15 cellular contexts compared by ENCODE assay signal in genomic region chr20:47411161-47411560, GRCh38. TPM values are rescaled to one million over a fixed set of nuclear protein-coding genes. Genes with fewer than 3 reads are reported as not detected.
DNase-seq lines count a peak whose midpoint lies in the region; ATAC-seq and TF ChIP-seq lines count a peak whose summit lies in the region.
"Had no signal": no experiment of that assay in that cellular context is flagged by ENCODE, and none has a peak within 500 bp of the region (broad histone marks: within the 10 kb centered on the region; RNA-seq: fewer than 3 reads in every experiment).

No MANE protein-coding gene starts in this region.

- peak; percentile 21 for DNase-seq in GM12865 (ENCODE audit: low read depth)
- peak; percentile 17 for DNase-seq in adipocyte (ENCODE audit: low read depth)
- no peak for DNase-seq in hepatocyte (ENCODE audit: low spot score)
- DNase-seq in superior temporal gyrus (ENCODE audit: extremely low spot score), result peak; percentile 73
- no peak for DNase-seq in NCI-H82 treated with DMSO at 0.1 percent for 48 hours (lab: John Stamatoyannopoulos, UW; ENCODE audit: unreplicated experiment)
- no peak for DNase-seq in NOMO-1 (lab: John Stamatoyannopoulos, UW; ENCODE audit: unreplicated experiment in 2 of 2)
- no peak for DNase-seq in ureter (ENCODE audit: low spot score)
- DNase-seq: activated CD8-positive, alpha-beta T cell treated with anti-CD3 and anti-CD28 coated beads, Interleukin-2, amount 10 ng/mL, durations not matched to agents 7 days and 5 days; activated naive CD4-positive, alpha-beta T cell treated with anti-CD3 and anti-CD28 coated beads for 36 hours; CD4-positive, CD25-positive, alpha-beta regulatory T cell; GDM1; NCI-H2227 treated with DMSO at 0.1 percent for 48 hours; nephron progenitor cell had no signal

- H2AFZ ChIP-seq in hepatocyte, result no peak overlapping the region

- H3K27ac ChIP-seq in hepatocyte, result peak overlapping the region; percentile 27

- H3K9me2 ChIP-seq in hepatocyte (replicated peaks; ENCODE audit: insufficient read depth), result no peaks in the 10 kb centered on the region

- H3K4me3 ChIP-seq in GM12865 (ENCODE audit: low read depth, low read length), result peak overlapping the region; percentile 66
- H3K4me3 ChIP-seq in adipocyte (ENCODE audit: low read length), result no peak overlapping the region
- H3K4me3 ChIP-seq in hepatocyte, result no peak overlapping the region

- H3K4me1 ChIP-seq in adipocyte (ENCODE audit: control insufficient read depth, insufficient read depth, low read length) (peaks cover 9% of the 10 kb centered on the region), hepatocyte (ENCODE audit: insufficient read depth) (no peaks in the 10 kb centered on the region)

- TF ChIP-seq CTCF in GM12865 (IDR thresholded peaks at IDR 0.05; ENCODE audit: insufficient read depth, low read depth, low read length, missing control alignments), result no peak
- TF ChIP-seq CTCF in hepatocyte (IDR thresholded peaks at IDR 0.05; ENCODE audit: poor library complexity), result no peak

- H4K20me1 ChIP-seq in hepatocyte (ENCODE audit: insufficient read depth, poor library complexity, severe bottlenecking), result no peaks in the 10 kb centered on the region

- H3K9ac ChIP-seq in adipocyte (ENCODE audit: low read length), result no peak overlapping the region

- 72% methylated on average over 5 of the region's 5 CpGs for WGBS in hepatocyte (ENCODE audit: low lambda C conversion rate, missing lambda C conversion rate)

- no peaks in the 10 kb centered on the region for H3K9me3 ChIP-seq in adipocyte (ENCODE audit: control insufficient read depth, low read length)
- no peaks in the 10 kb centered on the region for H3K9me3 ChIP-seq in hepatocyte (ENCODE audit: low read depth)

- no peak overlapping the region for H3K4me2 ChIP-seq in hepatocyte

- H3K79me2 ChIP-seq in hepatocyte, result no peaks in the 10 kb centered on the region

- ATAC-seq in GM18502 (IDR thresholded peaks at IDR 0.05; ENCODE audit: poor library complexity, unreplicated experiment), result no peak
- ATAC-seq: activated CD8-positive, alpha-beta T cell treated with anti-CD3 and anti-CD28 coated beads, Interleukin-2, amount 10 ng/mL, durations not matched to agents 7 days and 5 days; Panc1 had no signal

- H3K27me3 ChIP-seq in adipocyte (replicated peaks; ENCODE audit: control insufficient read depth, insufficient read depth, low read length) (no peaks in the 10 kb centered on the region), hepatocyte (no peaks in the 10 kb centered on the region)

- H3K36me3 ChIP-seq in adipocyte (ENCODE audit: control insufficient read depth, insufficient read depth, low read length, severe bottlenecking) (no peaks in the 10 kb centered on the region), hepatocyte (replicated peaks; ENCODE audit: insufficient read depth, low read depth) (no peaks in the 10 kb centered on the region)

RNA-seq across cellular contexts. Expression of gene ZMYND8, which starts 54.7 kb away (rescaled TPM):
- total RNA-seq in hepatocyte (28.9 and 30.3 TPM in 2 replicates), ureter (113 TPM)
- 34.3 and 43.1 TPM in 2 replicates for polyA plus RNA-seq in hepatocyte

Comparison
In these comparisons a context has a peak if more than half of its experiments do, and no peak if none do; other contexts are left out.
1. DNase-seq: peak in GM12865 (single experiment), adipocyte (single experiment) and superior temporal gyrus (single experiment); none in hepatocyte (single experiment), NCI-H82 treated with DMSO at 0.1 percent for 48 hours (single experiment), NOMO-1 (0 of 2) and ureter (single experiment).